Comparison of ENCODE assay signal across 8 cellular contexts in genomic region chr10:87771871-87772500, GRCh38. TPM values are rescaled to one million over a fixed set of nuclear protein-coding genes. Genes with fewer than 3 reads are reported as not detected.
DNase-seq lines count a peak whose midpoint lies in the region; ATAC-seq and TF ChIP-seq lines count a peak whose summit lies in the region.

No MANE protein-coding gene starts in this region.

- H3K4me1 Mint-ChIP-seq in H9, result peaks cover 6 to 11% of the 10 kb centered on the region in 2 experiments

- POLR2A ChIA-PET in BJ (lab: Charles Lee), result no interaction called here

- H3K9ac ChIP-seq in H9 (ENCODE audit: extremely low read depth, insufficient read length, low read length), result no peak overlapping the region

- no peak for ATAC-seq in gastroesophageal sphincter
- ATAC-seq in HG03139 (IDR thresholded peaks at IDR 0.05; ENCODE audit: unreplicated experiment), result no peak
- ATAC-seq in HG03175 (IDR thresholded peaks at IDR 0.05; ENCODE audit: unreplicated experiment), result no peak
- no peak for ATAC-seq in GM18517 (IDR thresholded peaks at IDR 0.05; ENCODE audit: unreplicated experiment)

- no peaks in the 10 kb centered on the region for H3K27me3 ChIP-seq in BJ (ENCODE audit: control insufficient read depth, insufficient read depth, low read length)
- no peaks in the 10 kb centered on the region for H3K27me3 ChIP-seq in H9 (ENCODE audit: insufficient read depth, low read length)
- no peaks in the 10 kb centered on the region for H3K27me3 ChIP-seq in gastroesophageal sphincter

- no peak overlapping the region for H2BK120ac ChIP-seq in H9 (ENCODE audit: low read depth, low read length, poor library complexity, severe bottlenecking)

- H2AFZ ChIP-seq in H9 (ENCODE audit: low read length), result no peak overlapping the region

- no peak for TF ChIP-seq EP300 in gastroesophageal sphincter (IDR thresholded peaks at IDR 0.05)

- H3K27me3 Mint-ChIP-seq in H9 (ENCODE audit: low read depth), result no peaks in the 10 kb centered on the region

- no peak overlapping the region for H4K91ac ChIP-seq in H9 (ENCODE audit: insufficient read length, low read depth, low read length)

- no peak overlapping the region for H4K8ac ChIP-seq in H9 (replicated peaks; ENCODE audit: insufficient read length, low read depth, low read length)

- H3K4me1 ChIP-seq in H9 (ENCODE audit: insufficient read depth, low read length), result no peaks in the 10 kb centered on the region
- no peaks in the 10 kb centered on the region for H3K4me1 ChIP-seq in gastroesophageal sphincter

- TF ChIP-seq CTCF in BJ (IDR thresholded peaks at IDR 0.05; ENCODE audit: insufficient read depth, low read depth, low read length) (peak; percentile 49), H9 (conservative IDR thresholded peaks at IDR 0.05) (peak; percentile 72), gastroesophageal sphincter (IDR thresholded peaks at IDR 0.05) (peak in 3 of 4 experiments; percentile 34 to 46 (median 44))

- no peak overlapping the region for H2BK15ac ChIP-seq in H9 (ENCODE audit: low read depth, low read length)

- H4K5ac ChIP-seq in H9 (ENCODE audit: insufficient read length, low read depth, low read length), result no peak overlapping the region

- no peak overlapping the region for H3K23ac ChIP-seq in H9 (ENCODE audit: insufficient read length, low read depth, low read length)

- no peak overlapping the region for H3K4ac ChIP-seq in H9 (ENCODE audit: low read depth, low read length)

- no peaks in the 10 kb centered on the region for H3K79me1 ChIP-seq in H9 (ENCODE audit: insufficient read depth, low read depth, low read length, poor library complexity, severe bottlenecking)

- TF ChIP-seq POLR2A in gastroesophageal sphincter (IDR thresholded peaks at IDR 0.05), result no peak

- H2BK12ac ChIP-seq in H9 (ENCODE audit: insufficient read length, low read depth, low read length), result no peak overlapping the region

- CTCF ChIA-PET in BJ (lab: Yijun Ruan, JAX), result interaction anchor here (0.7 to 2.0 kb wide), 6 partner anchors 9 to 248 kb away, joined by 3 to 7 read pairs (median 3); no protein-coding TSS in a partner anchor

- H3K4me2 ChIP-seq in H9 (ENCODE audit: insufficient read depth, insufficient read length, low read length), result no peak overlapping the region

- no peaks in the 10 kb centered on the region; the same call in 1 of the 2 replicates for H3K36me3 ChIP-seq in BJ (ENCODE audit: control insufficient read depth, insufficient read depth, low read length)
- peaks cover 5 to 55% of the 10 kb centered on the region in 2 donors for H3K36me3 ChIP-seq in gastroesophageal sphincter

- no peak overlapping the region for H3K27ac ChIP-seq in H9 (ENCODE audit: insufficient read length, low read depth, low read length)
- no peak overlapping the region for H3K27ac ChIP-seq in gastroesophageal sphincter

- H2BK20ac ChIP-seq in H9 (ENCODE audit: low read depth, low read length, poor library complexity, severe bottlenecking), result no peak overlapping the region

- H3K23me2 ChIP-seq in H9 (ENCODE audit: insufficient read length, low read depth, low read length, poor library complexity, severe bottlenecking), result no peaks in the 10 kb centered on the region

- no peak overlapping the region for H3K4me3 Mint-ChIP-seq in H9

- H3K14ac ChIP-seq in H9 (ENCODE audit: insufficient read depth, low read length), result no peak overlapping the region

- no peak overlapping the region for H3T11ph ChIP-seq in H9 (ENCODE audit: low read length)

- no peak overlapping the region for H2AK5ac ChIP-seq in H9 (ENCODE audit: insufficient read length, low read length)

- no peak overlapping the region for H3K4me3 ChIP-seq in BJ (ENCODE audit: low read depth, low read length)
- no peak overlapping the region for H3K4me3 ChIP-seq in gastroesophageal sphincter

- H3K36me3 Mint-ChIP-seq in H9 (ENCODE audit: insufficient read depth in 1 of 3, low read depth in 3 of 3), result peaks cover 10 to 26% (median 21%) of the 10 kb centered on the region in 3 experiments; a peak in 6 of 7 replicates

- no peaks in the 10 kb centered on the region for H3K79me2 ChIP-seq in H9 (ENCODE audit: insufficient read depth, low read length)

- no peak overlapping the region; a peak in 1 of 7 replicates for H3K27ac Mint-ChIP-seq in H9

- no CpG with 5 or more reads among the region's 2 CpGs for WGBS in H9 (ENCODE audit: extremely low coverage, insufficient read length, low lambda C conversion rate)
- WGBS in gastroesophageal sphincter (ENCODE audit: low coverage in 1 of 2), 2 donors, result 92 to 100% methylated on average over 2 of the region's 2 CpGs

- H3K9me3 ChIP-seq in H9 (ENCODE audit: control insufficient read depth, low read depth, low read length) (no peaks in the 10 kb centered on the region), gastroesophageal sphincter (no peaks in the 10 kb centered on the region)

- H4K20me1 ChIP-seq in H9 (ENCODE audit: control insufficient read depth, insufficient read depth, insufficient read length), result no peaks in the 10 kb centered on the region

- H2BK5ac ChIP-seq in H9 (ENCODE audit: insufficient read length, low read length), result no peak overlapping the region

- no peak overlapping the region for H3K18ac ChIP-seq in H9 (ENCODE audit: insufficient read length, low read depth, low read length)

- H3K9me3 Mint-ChIP-seq in H9, result no peaks in the 10 kb centered on the region

- H3K56ac ChIP-seq in H9 (ENCODE audit: insufficient read length, low read depth, low read length), result no peak overlapping the region

- DNase-seq in BJ (ENCODE audit: low read depth), result no peak
- DNase-seq in H9, result no peak
- peak; percentile 21 for DNase-seq in SKM-1 (lab: John Stamatoyannopoulos, UW; ENCODE audit: unreplicated experiment)
- peak; percentile 79 for DNase-seq in superior temporal gyrus (ENCODE audit: extremely low spot score)

RNA-seq across cellular contexts. Expression of gene ATAD1, which starts 46.0 kb away (rescaled TPM):
- polyA plus RNA-seq in BJ (2011; rRNA removed), result 13.7 and 36.1 TPM in 2 replicates
- 11.1 and 12.3 TPM in 2 replicates for polyA minus RNA-seq in BJ (2011; rRNA and poly(A)+ RNA removed)
- total RNA-seq in H9 (2021) (38.7 and 39.7 TPM in 2 replicates), gastroesophageal sphincter (10 to 100 TPM; 36.6 to 52.8 (median 45.8) TPM)

Comparison
In these comparisons a context has a peak if more than half of its experiments do, and no peak if none do; other contexts are left out.
1. DNase-seq: peak in SKM-1 (single experiment) and superior temporal gyrus (single experiment); none in BJ (single experiment) and H9 (single experiment).
2. Peak in every context shown above with its lines, with median percentiles within 50 percentile points of each other: CTCF ChIP-seq.